ENCODE assay signal across 16 cellular contexts in genomic region chr16:75038036-75038959, GRCh38. TPM values are rescaled to one million over a fixed set of nuclear protein-coding genes. Genes with fewer than 3 reads are reported as not detected.
DNase-seq lines count a peak whose midpoint lies in the region.
"Had no signal": no experiment of that assay in that cellular context is flagged by ENCODE, and none has a peak within 500 bp of the region (broad histone marks: within the 10 kb centered on the region; RNA-seq: fewer than 3 reads in every experiment).

No MANE protein-coding gene starts in this region.

- H3K4me1 Mint-ChIP-seq in CD4-positive, alpha-beta memory T cell: peaks cover 0 to 14% (median 9%) of the 10 kb centered on the region in 4 donors
- peaks cover 39% of the 10 kb centered on the region for H3K4me1 Mint-ChIP-seq in activated T-helper 1 cell treated with anti-CD3 and anti-CD28 coated beads, Interleukin-12 subunit alpha, Interleukin-12 subunit beta, Interleukin-2, Interleukin-4 antibody, amounts not matched to agents 30 ng/mL and 10 ng/mL and 1 ng/mL, durations not matched to agents 14 hours and 24 hours and 36 hours (ENCODE audit: low read depth)
- H3K4me1 Mint-ChIP-seq in activated CD4-positive, alpha-beta memory T cell treated with anti-CD3 and anti-CD28 coated beads for 36 hours (ENCODE audit: low read depth): peaks cover 6% of the 10 kb centered on the region
- H3K4me1 Mint-ChIP-seq: central memory CD8-positive, alpha-beta T cell had no signal

- H3K27ac Mint-ChIP-seq in CD4-positive, alpha-beta memory T cell: peak overlapping the region in 5 of 7 donors; percentile 18 to 82 (median 30)
- peak overlapping the region; percentile 52 for H3K27ac Mint-ChIP-seq in activated T-helper 1 cell treated with anti-CD3 and anti-CD28 coated beads, Interleukin-12 subunit alpha, Interleukin-12 subunit beta, Interleukin-2, Interleukin-4 antibody, amounts not matched to agents 30 ng/mL and 10 ng/mL and 1 ng/mL, durations not matched to agents 14 hours and 24 hours and 36 hours
- H3K27ac Mint-ChIP-seq in activated CD4-positive, alpha-beta memory T cell treated with anti-CD3 and anti-CD28 coated beads for 36 hours: no peak overlapping the region
- H3K27ac Mint-ChIP-seq: activated naive CD8-positive, alpha-beta T cell treated with anti-CD3 and anti-CD28 coated beads for 36 hours; B cell had no signal

- H3K36me3 ChIP-seq in CD4-positive, alpha-beta memory T cell (ENCODE audit: insufficient read depth, low read length): no peaks in the 10 kb centered on the region
- H3K36me3 ChIP-seq: gastroesophageal sphincter had no signal

- H3K9me3 ChIP-seq in CD4-positive, alpha-beta memory T cell (ENCODE audit: control insufficient read depth in 1 of 2, low read length in 2 of 2): no peaks in the 10 kb centered on the region

- H3K9me3 Mint-ChIP-seq in CD4-positive, alpha-beta memory T cell: peaks cover 0 to 5% (median 0%) of the 10 kb centered on the region in 8 donors
- peaks cover 24% of the 10 kb centered on the region for H3K9me3 Mint-ChIP-seq in activated T-helper 1 cell treated with anti-CD3 and anti-CD28 coated beads, Interleukin-12 subunit alpha, Interleukin-12 subunit beta, Interleukin-2, Interleukin-4 antibody, amounts not matched to agents 30 ng/mL and 10 ng/mL and 1 ng/mL, durations not matched to agents 14 hours and 24 hours and 36 hours
- H3K9me3 Mint-ChIP-seq in activated CD4-positive, alpha-beta memory T cell treated with anti-CD3 and anti-CD28 coated beads for 36 hours: peaks cover 16% of the 10 kb centered on the region
- H3K9me3 Mint-ChIP-seq: central memory CD8-positive, alpha-beta T cell had no signal

- H3K4me1 ChIP-seq in CD4-positive, alpha-beta memory T cell (ENCODE audit: insufficient read depth, low read length): peaks cover 8% of the 10 kb centered on the region

- H3K27ac ChIP-seq in CD4-positive, alpha-beta memory T cell (ENCODE audit: low read depth, low read length): no peak overlapping the region
- H3K27ac ChIP-seq: gastroesophageal sphincter had no signal

- peak overlapping the region in 3 of 8 donors; percentile 2 to 34 (median 4) for H3K4me3 Mint-ChIP-seq in CD4-positive, alpha-beta memory T cell
- no peak overlapping the region for H3K4me3 Mint-ChIP-seq in activated T-helper 1 cell treated with anti-CD3 and anti-CD28 coated beads, Interleukin-12 subunit alpha, Interleukin-12 subunit beta, Interleukin-2, Interleukin-4 antibody, amounts not matched to agents 30 ng/mL and 10 ng/mL and 1 ng/mL, durations not matched to agents 14 hours and 24 hours and 36 hours
- no peak overlapping the region for H3K4me3 Mint-ChIP-seq in activated CD4-positive, alpha-beta memory T cell treated with anti-CD3 and anti-CD28 coated beads for 36 hours
- H3K4me3 Mint-ChIP-seq: activated naive CD8-positive, alpha-beta T cell treated with anti-CD3 and anti-CD28 coated beads for 36 hours; B cell; central memory CD8-positive, alpha-beta T cell had no signal

- H3K36me3 Mint-ChIP-seq in CD4-positive, alpha-beta memory T cell: peaks cover 0 to 6% of the 10 kb centered on the region in 2 donors
- H3K36me3 Mint-ChIP-seq in activated T-helper 1 cell treated with anti-CD3 and anti-CD28 coated beads, Interleukin-12 subunit alpha, Interleukin-12 subunit beta, Interleukin-2, Interleukin-4 antibody, amounts not matched to agents 30 ng/mL and 10 ng/mL and 1 ng/mL, durations not matched to agents 14 hours and 24 hours and 36 hours (ENCODE audit: low read depth): peaks cover 50% of the 10 kb centered on the region
- peaks cover 18% of the 10 kb centered on the region for H3K36me3 Mint-ChIP-seq in activated CD4-positive, alpha-beta memory T cell treated with anti-CD3 and anti-CD28 coated beads for 36 hours

- H3K27me3 Mint-ChIP-seq in CD4-positive, alpha-beta memory T cell: peaks cover 0 to 1% of the 10 kb centered on the region in 2 donors
- H3K27me3 Mint-ChIP-seq in activated T-helper 1 cell treated with anti-CD3 and anti-CD28 coated beads, Interleukin-12 subunit alpha, Interleukin-12 subunit beta, Interleukin-2, Interleukin-4 antibody, amounts not matched to agents 30 ng/mL and 10 ng/mL and 1 ng/mL, durations not matched to agents 14 hours and 24 hours and 36 hours (ENCODE audit: insufficient read depth): no peaks in the 10 kb centered on the region
- H3K27me3 Mint-ChIP-seq in activated CD4-positive, alpha-beta memory T cell treated with anti-CD3 and anti-CD28 coated beads for 36 hours: no peaks in the 10 kb centered on the region
- H3K27me3 Mint-ChIP-seq: activated naive CD8-positive, alpha-beta T cell treated with anti-CD3 and anti-CD28 coated beads for 36 hours; central memory CD8-positive, alpha-beta T cell had no signal

- DNase-seq in CD4-positive, alpha-beta memory T cell: no peak
- DNase-seq in M059J (ENCODE audit: low read depth) (peak; percentile 68), iris pigment epithelial cell (ENCODE audit: low read depth) (peak; percentile 82), NCI-H82 treated with DMSO at 0.1 percent for 48 hours (lab: John Stamatoyannopoulos, UW; ENCODE audit: unreplicated experiment) (no peak), T-helper 1 cell (no peak)
- no peak for DNase-seq in activated T-helper 1 cell treated with anti-CD3 and anti-CD28 coated beads, Interleukin-12 subunit alpha, Interleukin-12 subunit beta, Interleukin-2, Interleukin-4 antibody, amounts not matched to agents 30 ng/mL and 10 ng/mL and 1 ng/mL, durations not matched to agents 14 hours and 24 hours and 36 hours (ENCODE audit: low spot score)
- no peak for DNase-seq in activated CD4-positive, CD25-positive, alpha-beta regulatory T cell (lab: John Stamatoyannopoulos, UW)
- DNase-seq in activated CD4-positive, alpha-beta memory T cell treated with anti-CD3 and anti-CD28 coated beads for 36 hours: no peak
- DNase-seq: activated CD4-positive, alpha-beta T cell treated with anti-CD3 and anti-CD28 coated beads, Interleukin-2, amount 50 U/mL, for 1 hour; activated naive CD8-positive, alpha-beta T cell treated with anti-CD3 and anti-CD28 coated beads for 36 hours; activated T-cell treated with anti-CD3 and anti-CD28 coated beads, Interleukin-2, amount 50 U/mL, for 1 hour; NCI-H82; T-helper 2 cell had no signal

- H3K4me3 ChIP-seq in CD4-positive, alpha-beta memory T cell (ENCODE audit: low read length in 2 of 2): no peak overlapping the region
- H3K4me3 ChIP-seq: gastroesophageal sphincter had no signal

- H3K27me3 ChIP-seq in CD4-positive, alpha-beta memory T cell (ENCODE audit: insufficient read depth, low read length): no peaks in the 10 kb centered on the region
- H3K27me3 ChIP-seq: gastroesophageal sphincter had no signal

- POLR2A ChIA-PET in CD4-positive, alpha-beta memory T cell (lab: Charles Lee; ENCODE audit: partially characterized antibody): no interaction called here
- POLR2A ChIA-PET in activated CD4-positive, alpha-beta memory T cell treated with anti-CD3 and anti-CD28 coated beads for 36 hours (lab: Charles Lee): no interaction called here

- intact Hi-C loops in CD4-positive, alpha-beta memory T cell (cut with micrococcal nuclease): no loop called here
- intact Hi-C loops in activated T-helper 1 cell treated with anti-CD3 and anti-CD28 coated beads, Interleukin-12 subunit alpha, Interleukin-12 subunit beta, Interleukin-2, Interleukin-4 antibody, amounts not matched to agents 30 ng/mL and 10 ng/mL and 1 ng/mL, durations not matched to agents 14 hours and 24 hours and 36 hours (cut with micrococcal nuclease): no loop called here
- intact Hi-C loops in activated CD4-positive, alpha-beta memory T cell treated with anti-CD3 and anti-CD28 coated beads for 36 hours (cut with micrococcal nuclease): no loop called here

- CTCF ChIA-PET in CD4-positive, alpha-beta memory T cell (lab: Charles Lee; ENCODE audit: partially characterized antibody): interaction anchor here (1.0 to 1.2 kb wide), 3 partner anchors 42 to 195 kb away, joined by 3 to 4 read pairs (median 4); no protein-coding TSS in a partner anchor
- CTCF ChIA-PET in activated CD4-positive, alpha-beta memory T cell treated with anti-CD3 and anti-CD28 coated beads for 36 hours (lab: Charles Lee): interaction anchor here (0.6 to 1.6 kb wide), 2 partner anchors 41 to 73 kb away, joined by 3 to 4 read pairs; no protein-coding TSS in a partner anchor

RNA-seq across cellular contexts. Expression of gene ZNRF1, which starts 39.5 kb away (rescaled TPM):
- total RNA-seq in CD4-positive, alpha-beta memory T cell: 1 to 10 TPM; 6.0 to 6.2 TPM
- 1 to 10 TPM; 3.4 to 9.5 TPM for polyA plus RNA-seq in CD4-positive, alpha-beta memory T cell
- total RNA-seq in M059J (2014; rRNA removed; shearing (Covaris generic)): 13.6 and 19.3 TPM in 2 replicates
- 51.2 and 52.2 TPM in 2 replicates for total RNA-seq in activated T-helper 1 cell treated with anti-CD3 and anti-CD28 coated beads, Interleukin-12 subunit alpha, Interleukin-12 subunit beta, Interleukin-2, Interleukin-4 antibody, amounts not matched to agents 30 ng/mL and 10 ng/mL and 1 ng/mL, durations not matched to agents 14 hours and 24 hours and 36 hours
- 10 to 100 TPM; 40.9 to 45.6 TPM for total RNA-seq in activated CD4-positive, alpha-beta memory T cell treated with anti-CD3 and anti-CD28 coated beads for 36 hours

RNA-seq across cellular contexts. Expression of gene WDR59, which starts 53.4 kb away (rescaled TPM):
- 100 to 1,000 TPM; 116 to 127 TPM for total RNA-seq in CD4-positive, alpha-beta memory T cell
- polyA plus RNA-seq in CD4-positive, alpha-beta memory T cell: 10 to 100 TPM; 11.0 to 20.5 TPM
- 6.4 and 32.0 TPM in 2 replicates for total RNA-seq in M059J (2014; rRNA removed; shearing (Covaris generic))
- 85.9 and 95.3 TPM in 2 replicates for total RNA-seq in activated T-helper 1 cell treated with anti-CD3 and anti-CD28 coated beads, Interleukin-12 subunit alpha, Interleukin-12 subunit beta, Interleukin-2, Interleukin-4 antibody, amounts not matched to agents 30 ng/mL and 10 ng/mL and 1 ng/mL, durations not matched to agents 14 hours and 24 hours and 36 hours
- total RNA-seq in activated CD4-positive, alpha-beta memory T cell treated with anti-CD3 and anti-CD28 coated beads for 36 hours: 10 to 100 TPM; 63.5 to 65.7 TPM

Comparison
In these comparisons a context has a peak if more than half of its experiments do, and no peak if none do; other contexts are left out.
1. DNase-seq: peak in M059J (single experiment) and iris pigment epithelial cell (single experiment); none in CD4-positive, alpha-beta memory T cell (0 of 5), activated T-helper 1 cell treated with anti-CD3 and anti-CD28 coated beads, Interleukin-12 subunit alpha, Interleukin-12 subunit beta, Interleukin-2, Interleukin-4 antibody, amounts not matched to agents 30 ng/mL and 10 ng/mL and 1 ng/mL, durations not matched to agents 14 hours and 24 hours and 36 hours (single experiment), NCI-H82 treated with DMSO at 0.1 percent for 48 hours (single experiment), T-helper 1 cell (0 of 5), activated CD4-positive, CD25-positive, alpha-beta regulatory T cell (0 of 4) and activated CD4-positive, alpha-beta memory T cell treated with anti-CD3 and anti-CD28 coated beads for 36 hours (single experiment).